Comparison of ENCODE assay signal across 1 cellular context in the genomic region with DNA sequence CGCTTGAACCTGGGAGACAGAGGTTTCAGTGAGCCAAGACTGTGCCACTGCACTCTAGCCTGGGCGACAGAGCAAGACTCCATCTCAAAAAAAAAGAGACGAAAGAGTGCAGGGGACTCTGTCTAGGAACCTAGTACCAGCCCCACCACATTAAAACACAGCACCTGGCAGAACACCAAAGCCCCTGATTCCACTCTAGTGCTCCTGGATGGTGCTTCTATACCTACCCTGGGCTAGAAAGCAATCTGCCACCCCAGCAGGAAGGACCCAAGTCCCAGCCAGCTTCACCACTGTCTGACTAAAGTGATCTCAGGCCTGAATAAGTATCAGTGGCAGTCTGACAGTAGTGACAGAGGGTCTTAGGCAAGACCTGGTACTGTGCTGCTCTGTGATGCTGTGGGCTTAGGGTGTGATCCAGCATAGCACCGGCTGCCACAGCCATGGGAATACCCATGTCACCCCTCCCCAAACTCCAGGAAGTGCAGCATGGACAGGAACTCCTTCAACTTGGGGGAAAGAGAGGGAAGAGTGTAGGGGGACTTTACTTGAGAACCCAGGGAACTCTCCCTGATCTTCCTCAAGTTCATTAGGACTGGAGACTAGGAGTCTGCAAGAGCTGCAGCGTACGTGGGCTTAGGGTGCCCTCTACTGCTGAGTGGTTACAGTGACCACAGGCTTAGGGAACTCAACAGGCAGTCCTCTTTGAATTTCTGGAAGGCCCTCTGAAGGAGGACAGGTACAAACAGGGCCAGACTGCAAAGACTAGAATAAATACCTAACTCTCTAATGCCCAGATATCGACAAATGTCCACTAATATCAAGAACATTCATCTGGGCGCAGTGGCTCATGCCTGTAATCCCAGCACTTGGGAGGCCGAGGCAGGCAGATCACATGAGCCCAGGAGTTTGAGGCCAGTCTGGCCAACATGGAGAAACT.
TF ChIP-seq lines count a peak whose summit lies in the region.

No MANE protein-coding gene starts in this region.

TF ChIP-seq in GM12878, 131 proteins besides CTCF, POLR2A, EP300 and RAD21 (continues in another document):
- TF ChIP-seq RUNX3 (IDR thresholded peaks at IDR 0.05; ENCODE audit: low read length) (peak; percentile 96), SUPT20H (IDR thresholded peaks at IDR 0.05; ENCODE audit: borderline replicate concordance, control insufficient read depth, low read depth, low read length) (no peak), LARP7 (IDR thresholded peaks at IDR 0.05) (no peak), HDAC2 (IDR thresholded peaks at IDR 0.05) (no peak), TCF7 (IDR thresholded peaks at IDR 0.05; ENCODE audit: borderline replicate concordance) (no peak), PAX5 (IDR thresholded peaks at IDR 0.05; ENCODE audit: borderline replicate concordance, low read depth, low read length) (no peak), PML (IDR thresholded peaks at IDR 0.05; ENCODE audit: low read length) (no peak), PAX8 (IDR thresholded peaks at IDR 0.05) (no peak), YY1 (IDR thresholded peaks at IDR 0.05; ENCODE audit: low read depth, low read length) (0 out of 2 replicates have a peak, but pooled peaks have one; percentile 33), ZNF592 (IDR thresholded peaks at IDR 0.05) (no peak), IKZF1 (conservative IDR thresholded peaks at IDR 0.05) (peak; percentile 38), ATF2 (IDR thresholded peaks at IDR 0.05; ENCODE audit: low read length) (no peak), NFXL1 (IDR thresholded peaks at IDR 0.05; ENCODE audit: borderline replicate concordance) (no peak), SRF (IDR thresholded peaks at IDR 0.05; ENCODE audit: low read depth in 2 of 2, low read length in 2 of 2) (no peak), ZNF622 (IDR thresholded peaks at IDR 0.05) (no peak), SPI1 (IDR thresholded peaks at IDR 0.05; ENCODE audit: borderline replicate concordance, insufficient read depth, low read depth, low read length) (no peak; the same call in 1 of the 2 replicates), POLR2AphosphoS2 (IDR thresholded peaks at IDR 0.05; ENCODE audit: low read depth, low read length) (no peak), POU2F2 (IDR thresholded peaks at IDR 0.05; ENCODE audit: borderline replicate concordance, low read depth, low read length) (peak; percentile 75; the same call in 1 of the 3 replicates), CEBPB (IDR thresholded peaks at IDR 0.05; ENCODE audit: borderline replicate concordance in 1 of 2, low read depth in 2 of 2, low read length in 2 of 2) (no peak), BHLHE40 (IDR thresholded peaks at IDR 0.05; ENCODE audit: borderline replicate concordance in 1 of 2, low read depth in 2 of 2, low read length in 1 of 2) (peak in 1 of 2 experiments; percentile 9; a peak in 1 of 4 replicates), IRF4 (IDR thresholded peaks at IDR 0.05; ENCODE audit: low read depth, low read length) (0 out of 2 replicates have a peak, but pooled peaks have one; percentile 58), SREBF1 (IDR thresholded peaks at IDR 0.05; ENCODE audit: low read length) (no peak), WRNIP1 (IDR thresholded peaks at IDR 0.05; ENCODE audit: borderline replicate concordance, low read depth, low read length) (no peak), SUZ12 (IDR thresholded peaks at IDR 0.05; ENCODE audit: unreplicated experiment) (no peak), DPF2 (IDR thresholded peaks at IDR 0.05) (no peak), CHD1 (IDR thresholded peaks at IDR 0.05; ENCODE audit: low read depth, low read length) (no peak), RB1 (IDR thresholded peaks at IDR 0.05; ENCODE audit: borderline replicate concordance) (0 out of 2 replicates have a peak, but pooled peaks have one; percentile 66), PKNOX1 (IDR thresholded peaks at IDR 0.05) (no peak), NFIC (IDR thresholded peaks at IDR 0.05; ENCODE audit: low read depth, low read length) (no peak), EZH2 (IDR thresholded peaks at IDR 0.05; ENCODE audit: borderline replicate concordance, control insufficient read depth, low read depth, low read length) (no peak), CHD4 (IDR thresholded peaks at IDR 0.05) (no peak), MTA3 (IDR thresholded peaks at IDR 0.05; ENCODE audit: borderline replicate concordance, low read length) (no peak), ZNF274 (IDR thresholded peaks at IDR 0.05; ENCODE audit: insufficient read depth, insufficient read length) (no peak), SMAD5 (IDR thresholded peaks at IDR 0.05; ENCODE audit: low read depth) (no peak), IKZF2 (IDR thresholded peaks at IDR 0.05) (peak in 1 of 2 experiments; percentile 15; a peak in 1 of 4 replicates), MAX (IDR thresholded peaks at IDR 0.05; ENCODE audit: low read depth, low read length) (no peak), PBX3 (IDR thresholded peaks at IDR 0.05; ENCODE audit: insufficient replicate concordance, low read depth, low read length) (no peak), SMC3 (IDR thresholded peaks at IDR 0.05; ENCODE audit: borderline replicate concordance, low read length) (peak; percentile 98), ZNF384 (IDR thresholded peaks at IDR 0.05; ENCODE audit: borderline replicate concordance, low read depth, low read length) (no peak), NKRF (conservative IDR thresholded peaks at IDR 0.05) (no peak), HCFC1 (IDR thresholded peaks at IDR 0.05; ENCODE audit: low read length) (no peak)
- TF ChIP-seq, protein P1, sequence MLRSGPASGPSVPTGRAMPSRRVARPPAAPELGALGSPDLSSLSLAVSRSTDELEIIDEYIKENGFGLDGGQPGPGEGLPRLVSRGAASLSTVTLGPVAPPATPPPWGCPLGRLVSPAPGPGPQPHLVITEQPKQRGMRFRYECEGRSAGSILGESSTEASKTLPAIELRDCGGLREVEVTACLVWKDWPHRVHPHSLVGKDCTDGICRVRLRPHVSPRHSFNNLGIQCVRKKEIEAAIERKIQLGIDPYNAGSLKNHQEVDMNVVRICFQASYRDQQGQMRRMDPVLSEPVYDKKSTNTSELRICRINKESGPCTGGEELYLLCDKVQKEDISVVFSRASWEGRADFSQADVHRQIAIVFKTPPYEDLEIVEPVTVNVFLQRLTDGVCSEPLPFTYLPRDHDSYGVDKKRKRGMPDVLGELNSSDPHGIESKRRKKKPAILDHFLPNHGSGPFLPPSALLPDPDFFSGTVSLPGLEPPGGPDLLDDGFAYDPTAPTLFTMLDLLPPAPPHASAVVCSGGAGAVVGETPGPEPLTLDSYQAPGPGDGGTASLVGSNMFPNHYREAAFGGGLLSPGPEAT (IDR thresholded peaks at IDR 0.05; ENCODE audit: low read depth) = no peak
- TF ChIP-seq, protein P2, sequence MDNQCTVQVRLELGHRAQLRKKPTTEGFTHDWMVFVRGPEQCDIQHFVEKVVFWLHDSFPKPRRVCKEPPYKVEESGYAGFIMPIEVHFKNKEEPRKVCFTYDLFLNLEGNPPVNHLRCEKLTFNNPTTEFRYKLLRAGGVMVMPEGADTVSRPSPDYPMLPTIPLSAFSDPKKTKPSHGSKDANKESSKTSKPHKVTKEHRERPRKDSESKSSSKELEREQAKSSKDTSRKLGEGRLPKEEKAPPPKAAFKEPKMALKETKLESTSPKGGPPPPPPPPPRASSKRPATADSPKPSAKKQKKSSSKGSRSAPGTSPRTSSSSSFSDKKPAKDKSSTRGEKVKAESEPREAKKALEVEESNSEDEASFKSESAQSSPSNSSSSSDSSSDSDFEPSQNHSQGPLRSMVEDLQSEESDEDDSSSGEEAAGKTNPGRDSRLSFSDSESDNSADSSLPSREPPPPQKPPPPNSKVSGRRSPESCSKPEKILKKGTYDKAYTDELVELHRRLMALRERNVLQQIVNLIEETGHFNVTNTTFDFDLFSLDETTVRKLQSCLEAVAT (IDR thresholded peaks at IDR 0.05) = peak; percentile 65; the same call in 1 of the 2 replicates
- TF ChIP-seq, protein P3, sequence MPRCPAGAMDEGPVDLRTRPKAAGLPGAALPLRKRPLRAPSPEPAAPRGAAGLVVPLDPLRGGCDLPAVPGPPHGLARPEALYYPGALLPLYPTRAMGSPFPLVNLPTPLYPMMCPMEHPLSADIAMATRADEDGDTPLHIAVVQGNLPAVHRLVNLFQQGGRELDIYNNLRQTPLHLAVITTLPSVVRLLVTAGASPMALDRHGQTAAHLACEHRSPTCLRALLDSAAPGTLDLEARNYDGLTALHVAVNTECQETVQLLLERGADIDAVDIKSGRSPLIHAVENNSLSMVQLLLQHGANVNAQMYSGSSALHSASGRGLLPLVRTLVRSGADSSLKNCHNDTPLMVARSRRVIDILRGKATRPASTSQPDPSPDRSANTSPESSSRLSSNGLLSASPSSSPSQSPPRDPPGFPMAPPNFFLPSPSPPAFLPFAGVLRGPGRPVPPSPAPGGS (IDR thresholded peaks at IDR 0.05; ENCODE audit: borderline replicate concordance, insufficient read depth, low read depth, low read length, poor library complexity, severe bottlenecking) = no peak
- TF ChIP-seq, protein P4, sequence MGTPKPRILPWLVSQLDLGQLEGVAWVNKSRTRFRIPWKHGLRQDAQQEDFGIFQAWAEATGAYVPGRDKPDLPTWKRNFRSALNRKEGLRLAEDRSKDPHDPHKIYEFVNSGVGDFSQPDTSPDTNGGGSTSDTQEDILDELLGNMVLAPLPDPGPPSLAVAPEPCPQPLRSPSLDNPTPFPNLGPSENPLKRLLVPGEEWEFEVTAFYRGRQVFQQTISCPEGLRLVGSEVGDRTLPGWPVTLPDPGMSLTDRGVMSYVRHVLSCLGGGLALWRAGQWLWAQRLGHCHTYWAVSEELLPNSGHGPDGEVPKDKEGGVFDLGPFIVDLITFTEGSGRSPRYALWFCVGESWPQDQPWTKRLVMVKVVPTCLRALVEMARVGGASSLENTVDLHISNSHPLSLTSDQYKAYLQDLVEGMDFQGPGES (IDR thresholded peaks at IDR 0.05) = no peak
